8 cellular contexts compared by ENCODE assay signal in the genomic region with DNA sequence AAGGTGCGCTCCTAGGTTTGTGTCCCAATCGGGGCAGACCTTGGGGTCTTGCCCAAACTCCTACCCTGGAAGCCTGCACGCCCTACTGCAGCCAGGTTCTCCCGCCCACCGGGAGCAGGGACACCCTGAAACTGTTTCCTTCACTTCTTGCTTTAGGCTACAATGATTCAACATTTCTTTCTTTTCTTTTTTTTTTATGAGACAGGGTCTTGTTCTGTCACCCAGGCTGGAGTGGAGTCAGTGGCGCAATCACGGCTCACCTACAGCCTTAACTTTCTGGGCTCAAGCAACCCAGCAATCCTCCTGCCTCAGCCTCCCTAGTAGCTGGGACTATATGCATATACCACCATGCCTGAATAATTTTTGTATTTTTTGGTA.
DNase-seq lines count a peak whose midpoint lies in the region; ATAC-seq and TF ChIP-seq lines count a peak whose summit lies in the region.

No MANE protein-coding gene starts in this region.

- H3K9me3 ChIP-seq in MM.1S (replicated peaks; ENCODE audit: insufficient read depth, low read length): no peaks in the 10 kb centered on the region
- H3K9me3 ChIP-seq in colonic mucosa: no peaks in the 10 kb centered on the region
- H3K9me3 ChIP-seq in neutrophil: no peaks in the 10 kb centered on the region

- peak overlapping the region; percentile 95 for H3K4me2 ChIP-seq in MM.1S (ENCODE audit: low read depth, low read length)

- H3K9ac ChIP-seq in MM.1S (ENCODE audit: low read length) (peak overlapping the region; percentile 87), colonic mucosa (ENCODE audit: low read depth in 2 of 2, low read length in 2 of 2) (peak overlapping the region; percentile 62 to 64)

- peaks cover 0 to 2% (median 0%) of the 10 kb centered on the region in 7 donors for H3K9me3 Mint-ChIP-seq in CD14-positive monocyte

- H3K27me3 Mint-ChIP-seq in CD14-positive monocyte (ENCODE audit: low read depth in 3 of 3): peaks cover 0 to 5% (median 3%) of the 10 kb centered on the region in 3 donors

- DNase-seq in CD14-positive monocyte (ENCODE audit: low spot score) (peak; percentile 77), MM.1S (no peak), colonic mucosa (no peak), G401 (ENCODE audit: low spot score) (no peak), AG20443 (ENCODE audit: low spot score) (no peak)

- peaks cover 85% of the 10 kb centered on the region for H3K79me2 ChIP-seq in MM.1S (ENCODE audit: low read length)

- H3K36me3 Mint-ChIP-seq in CD14-positive monocyte: peaks cover 41 to 49% of the 10 kb centered on the region in 2 donors

- ATAC-seq in GM21447 (IDR thresholded peaks at IDR 0.05; ENCODE audit: unreplicated experiment): no peak
- no peak for ATAC-seq in GM18907 (IDR thresholded peaks at IDR 0.05; ENCODE audit: unreplicated experiment)

- H3K27ac ChIP-seq in MM.1S (ENCODE audit: low read length) (peak overlapping the region; percentile 96), colonic mucosa (peak overlapping the region; percentile 43), neutrophil (peak overlapping the region; percentile 73)

- no peaks in the 10 kb centered on the region for H3K9me2 ChIP-seq in MM.1S (replicated peaks; ENCODE audit: insufficient read depth, low read length)

- no peak for TF ChIP-seq CTCF in CD14-positive monocyte (IDR thresholded peaks at IDR 0.05)
- TF ChIP-seq CTCF in MM.1S (IDR thresholded peaks at IDR 0.05; ENCODE audit: low read length): no peak
- no peak for TF ChIP-seq CTCF in colonic mucosa (IDR thresholded peaks at IDR 0.05)
- no peak for TF ChIP-seq CTCF in neutrophil (IDR thresholded peaks at IDR 0.05)

- in situ Hi-C loops in G401 (cut with HindIII; ENCODE audit: low sequenced_read_pairs): no loop called here

- H3K4me3 ChIP-seq in MM.1S (ENCODE audit: low read length): peak overlapping the region; percentile 45
- H3K4me3 ChIP-seq in colonic mucosa: no peak overlapping the region
- H3K4me3 ChIP-seq in neutrophil (ENCODE audit: low read depth in 1 of 2, low read length in 1 of 2): no peak overlapping the region

- H3F3A ChIP-seq in MM.1S (ENCODE audit: insufficient read depth, low read length): peaks cover 54% of the 10 kb centered on the region

- H4K20me1 ChIP-seq in MM.1S (ENCODE audit: insufficient read depth, low read length): no peaks in the 10 kb centered on the region

- peak overlapping the region; percentile 34 to 57 for H3K4me3 Mint-ChIP-seq in CD14-positive monocyte

- H3K4me1 ChIP-seq in MM.1S (ENCODE audit: low read length): peaks cover 59% of the 10 kb centered on the region
- H3K4me1 ChIP-seq in colonic mucosa: no peaks in the 10 kb centered on the region
- H3K4me1 ChIP-seq in neutrophil (ENCODE audit: control insufficient read depth in 1 of 2, insufficient read depth in 1 of 2, low read depth in 1 of 2, low read length in 1 of 2): peaks cover 62 to 64% of the 10 kb centered on the region in 2 experiments

- no peaks in the 10 kb centered on the region for H3K36me3 ChIP-seq in MM.1S (replicated peaks; ENCODE audit: insufficient read depth, low read length)
- H3K36me3 ChIP-seq in colonic mucosa: no peaks in the 10 kb centered on the region
- H3K36me3 ChIP-seq in neutrophil: peaks cover 42% of the 10 kb centered on the region

- intact Hi-C loops in CD14-positive monocyte (cut with micrococcal nuclease) (no loop called here), colonic mucosa (cut with DNase I) (no loop called here)

- H3K27me3 ChIP-seq in MM.1S (replicated peaks; ENCODE audit: insufficient read depth, low read length) (no peaks in the 10 kb centered on the region), colonic mucosa (no peaks in the 10 kb centered on the region), neutrophil (no peaks in the 10 kb centered on the region)

- H3K4me1 Mint-ChIP-seq in CD14-positive monocyte: peaks cover 76% of the 10 kb centered on the region

- H3K27ac Mint-ChIP-seq in CD14-positive monocyte: peak overlapping the region; percentile 97 to 100 (median 99)

- H2AFZ ChIP-seq in MM.1S (ENCODE audit: low read length): no peak overlapping the region

Comparison
In these comparisons a context has a peak if more than half of its experiments do, and no peak if none do; other contexts are left out.
1. H3K27ac ChIP-seq: peak in every context shown above with its lines; median percentile 96 in MM.1S; 73 in neutrophil; 43 in colonic mucosa.